Comparison of ENCODE assay signal across 15 cellular contexts in genomic region chr3:133997871-133998635, GRCh38. TPM values are rescaled to one million over a fixed set of nuclear protein-coding genes. Genes with fewer than 3 reads are reported as not detected.
DNase-seq lines count a peak whose midpoint lies in the region; ATAC-seq and TF ChIP-seq lines count a peak whose summit lies in the region.
"Had no signal": no experiment of that assay in that cellular context is flagged by ENCODE, and none has a peak within 500 bp of the region (broad histone marks: within the 10 kb centered on the region; RNA-seq: fewer than 3 reads in every experiment).

No MANE protein-coding gene starts in this region.

- no peak overlapping the region for H2AFZ ChIP-seq in trophoblast cell (ENCODE audit: insufficient read depth, low read length, poor library complexity)

- H3K9me3 ChIP-seq in heart right ventricle (no peaks in the 10 kb centered on the region), Panc1 (ENCODE audit: control insufficient read depth, insufficient read depth, low read depth, low read length) (no peaks in the 10 kb centered on the region), trophoblast cell (ENCODE audit: insufficient read depth, low read depth, low read length) (no peaks in the 10 kb centered on the region)
- H3K9me3 ChIP-seq: BLaER1 treated with 17β-estradiol and CSF1 and Interleukin-3, amounts not matched to agents 10 nM and 100 nM had no signal

- no peaks in the 10 kb centered on the region for H3K4me1 Mint-ChIP-seq in stimulated activated memory B cell treated with anti-CD40 and anti-IgM and Interleukin-4, amounts not matched to agents 10 μg/mL and 1 μg/mL and 100 μg/mL, for 72 hours
- H3K4me1 Mint-ChIP-seq: CD4-positive, CD25-positive, alpha-beta regulatory T cell had no signal

- H3K36me3 ChIP-seq in heart right ventricle: no peaks in the 10 kb centered on the region
- H3K36me3 ChIP-seq in Panc1 (ENCODE audit: control insufficient read depth, insufficient read depth, low read length): no peaks in the 10 kb centered on the region
- H3K36me3 ChIP-seq in trophoblast cell (ENCODE audit: control insufficient read depth in 1 of 2, insufficient read depth in 2 of 2, low read length in 2 of 2): peaks cover 30 to 44% of the 10 kb centered on the region in 2 experiments
- H3K36me3 ChIP-seq: BLaER1 treated with 17β-estradiol and CSF1 and Interleukin-3, amounts not matched to agents 10 nM and 100 nM had no signal

- no peak overlapping the region for H3K27ac ChIP-seq in heart right ventricle
- no peak overlapping the region for H3K27ac ChIP-seq in Panc1 (ENCODE audit: low read length)
- H3K27ac ChIP-seq in trophoblast cell (ENCODE audit: low read depth, low read length): no peak overlapping the region
- H3K27ac ChIP-seq: BLaER1 treated with 17β-estradiol and CSF1 and Interleukin-3, amounts not matched to agents 10 nM and 100 nM had no signal

- peaks cover 0 to 16% (median 0%) of the 10 kb centered on the region in 7 donors for H3K27me3 ChIP-seq in heart right ventricle
- H3K27me3 ChIP-seq in Panc1 (ENCODE audit: control insufficient read depth, insufficient read depth, low read length): no peaks in the 10 kb centered on the region; the same call in 1 of the 2 replicates
- no peaks in the 10 kb centered on the region for H3K27me3 ChIP-seq in trophoblast cell (ENCODE audit: insufficient read depth, low read length)
- H3K27me3 ChIP-seq: BLaER1 treated with 17β-estradiol and CSF1 and Interleukin-3, amounts not matched to agents 10 nM and 100 nM had no signal

- DNase-seq in cardiac septum (ENCODE audit: low spot score): peak; percentile 29
- no peak for DNase-seq in heart right ventricle
- no peak for DNase-seq in Panc1 (ENCODE audit: low read depth, low spot score)
- DNase-seq in islet precursor cell: peak; percentile 47
- no peak for DNase-seq in trophoblast cell
- no peak for DNase-seq in NCI-H82 treated with DMSO at 0.1 percent for 48 hours (lab: John Stamatoyannopoulos, UW; ENCODE audit: unreplicated experiment)
- DNase-seq: ACHN; CD4-positive, CD25-positive, alpha-beta regulatory T cell; DMS53; GF-D8; HCEC 1CT; HFFc6 had no signal

- CTCF ChIA-PET in Panc1 (lab: Charles Lee): no interaction called here

- POLR2A ChIA-PET in Panc1 (lab: Charles Lee): interaction anchor here (0.6 kb wide), 1 partner anchor 30 kb away, joined by 5 read pairs; no protein-coding TSS in a partner anchor

- H3K27me3 Mint-ChIP-seq in stimulated activated memory B cell treated with anti-CD40 and anti-IgM and Interleukin-4, amounts not matched to agents 10 μg/mL and 1 μg/mL and 100 μg/mL, for 72 hours: peaks cover 31% of the 10 kb centered on the region

- no peak overlapping the region for H2AK5ac ChIP-seq in trophoblast cell (ENCODE audit: low read length)

- no peak overlapping the region for H3K9ac ChIP-seq in trophoblast cell (ENCODE audit: low read length)
- H3K9ac ChIP-seq: BLaER1 treated with 17β-estradiol and CSF1 and Interleukin-3, amounts not matched to agents 10 nM and 100 nM had no signal

- intact Hi-C loops in cardiac septum (cut with DNase I): no loop called here
- intact Hi-C loops in heart right ventricle (cut with DNase I): no loop called here
- intact Hi-C loops in Panc1 (cut with micrococcal nuclease; ENCODE audit: unreplicated experiment): no loop called here

- H3K4ac ChIP-seq in trophoblast cell (ENCODE audit: low read depth, low read length): peak overlapping the region; percentile 11

- 81 to 83% methylated on average over 9 of the region's 9 CpGs for WGBS in heart right ventricle, 2 donors
- WGBS in trophoblast cell (ENCODE audit: extremely low coverage, insufficient coverage, insufficient read length): no CpG with 5 or more reads among the region's 9 CpGs

- TF ChIP-seq CTCF in heart right ventricle (IDR thresholded peaks at IDR 0.05) (no peak), Panc1 (IDR thresholded peaks at IDR 0.05) (no peak)

- no peak overlapping the region for H2BK5ac ChIP-seq in trophoblast cell (ENCODE audit: low read depth, low read length, poor library complexity)

- no peak overlapping the region for H3K23ac ChIP-seq in trophoblast cell (ENCODE audit: low read length)

- H3K4me3 ChIP-seq in heart right ventricle (no peak overlapping the region), Panc1 (ENCODE audit: low read depth in 2 of 2, low read length in 2 of 2) (no peak overlapping the region), trophoblast cell (ENCODE audit: low read depth, low read length) (no peak overlapping the region)
- H3K4me3 ChIP-seq: BLaER1 treated with 17β-estradiol and CSF1 and Interleukin-3, amounts not matched to agents 10 nM and 100 nM had no signal

- no peaks in the 10 kb centered on the region for H3K36me3 Mint-ChIP-seq in stimulated activated memory B cell treated with anti-CD40 and anti-IgM and Interleukin-4, amounts not matched to agents 10 μg/mL and 1 μg/mL and 100 μg/mL, for 72 hours
- H3K36me3 Mint-ChIP-seq: CD4-positive, CD25-positive, alpha-beta regulatory T cell had no signal

- BruUV-seq in Panc1 (replicated peaks; lab: Mats Ljungman, UMichigan): no TSS peak

- H3K4me2 ChIP-seq in trophoblast cell (ENCODE audit: low read length): no peak overlapping the region
- H3K4me2 ChIP-seq: BLaER1 treated with 17β-estradiol and CSF1 and Interleukin-3, amounts not matched to agents 10 nM and 100 nM had no signal

- no peaks in the 10 kb centered on the region for H3K9me3 Mint-ChIP-seq in stimulated activated memory B cell treated with anti-CD40 and anti-IgM and Interleukin-4, amounts not matched to agents 10 μg/mL and 1 μg/mL and 100 μg/mL, for 72 hours
- H3K9me3 Mint-ChIP-seq: HFFc6 had no signal

- no peak overlapping the region for H4K12ac ChIP-seq in trophoblast cell (ENCODE audit: low read depth, low read length)

- ATAC-seq in heart right ventricle (no peak), Panc1 (0 out of 2 replicates have a peak, but pooled peaks have one; percentile 42)
- no peak for ATAC-seq in stimulated activated memory B cell treated with anti-CD40 and anti-IgM and Interleukin-4, amounts not matched to agents 10 μg/mL and 1 μg/mL and 100 μg/mL, for 72 hours

- H3K79me2 ChIP-seq in trophoblast cell (ENCODE audit: control insufficient read depth, insufficient read depth, low read length, poor library complexity): peaks cover 5% of the 10 kb centered on the region

- no peak overlapping the region for H3K4me3 Mint-ChIP-seq in stimulated activated memory B cell treated with anti-CD40 and anti-IgM and Interleukin-4, amounts not matched to agents 10 μg/mL and 1 μg/mL and 100 μg/mL, for 72 hours
- H3K4me3 Mint-ChIP-seq: CD4-positive, CD25-positive, alpha-beta regulatory T cell; HFFc6 had no signal

- no peak overlapping the region for H2BK120ac ChIP-seq in trophoblast cell (ENCODE audit: insufficient read depth, low read length, poor library complexity)

- H4K91ac ChIP-seq in trophoblast cell (ENCODE audit: low read depth, low read length): peak overlapping the region; percentile 11

- H3K14ac ChIP-seq in trophoblast cell (ENCODE audit: low read length): no peak overlapping the region

- no peak overlapping the region for H2BK12ac ChIP-seq in trophoblast cell (ENCODE audit: low read length)

- no peak overlapping the region for H4K8ac ChIP-seq in trophoblast cell (ENCODE audit: low read depth, low read length)

- H3K79me1 ChIP-seq in trophoblast cell (ENCODE audit: low read length): peaks cover 21% of the 10 kb centered on the region

- H3K4me1 ChIP-seq in heart right ventricle: peaks cover 0 to 8% (median 0%) of the 10 kb centered on the region in 9 donors
- no peaks in the 10 kb centered on the region for H3K4me1 ChIP-seq in Panc1 (ENCODE audit: control insufficient read depth, insufficient read depth, low read length)
- H3K4me1 ChIP-seq in trophoblast cell (ENCODE audit: control insufficient read depth in 1 of 2, insufficient read depth in 2 of 2, low read length in 2 of 2): peaks cover 39 to 68% of the 10 kb centered on the region in 2 experiments

- H3K18ac ChIP-seq in trophoblast cell (ENCODE audit: low read length): no peak overlapping the region

- no peak overlapping the region for H3K27ac Mint-ChIP-seq in stimulated activated memory B cell treated with anti-CD40 and anti-IgM and Interleukin-4, amounts not matched to agents 10 μg/mL and 1 μg/mL and 100 μg/mL, for 72 hours
- H3K27ac Mint-ChIP-seq: CD4-positive, CD25-positive, alpha-beta regulatory T cell; HFFc6 had no signal

- in situ Hi-C loops in Panc1 (cut with HindIII; ENCODE audit: low pct_unique_long_range_greater_than_20kb, low sequenced_read_pairs): no loop called here

RNA-seq across cellular contexts. Expression of gene SLCO2A1, which starts 31.7 kb away (rescaled TPM):
- total RNA-seq in cardiac septum: 59.2 TPM
- total RNA-seq in heart right ventricle: 10 to 100 TPM in 4 of 10 donors, 1 to 10 TPM in 6; 3.6 to 30.4 (median 8.4) TPM
- 10 to 100 TPM; 13.4 to 14.2 TPM for polyA plus RNA-seq in heart right ventricle
- total RNA-seq in Panc1 (2021; ENCODE audit: unreplicated experiment): 0.62 TPM
- polyA plus RNA-seq in Panc1 (2012; ENCODE audit: insufficient read length): 3.8 TPM
- 416 and 421 TPM in 2 replicates for polyA plus RNA-seq in trophoblast cell (2013)
- total RNA-seq: A172; CD4-positive, CD25-positive, alpha-beta regulatory T cell had no signal
- polyA plus RNA-seq: CD4-positive, CD25-positive, alpha-beta regulatory T cell had no signal

Comparison
In these comparisons a context has a peak if more than half of its experiments do, and no peak if none do; other contexts are left out.
1. DNase-seq: peak in cardiac septum (single experiment) and islet precursor cell (single experiment); none in heart right ventricle (0 of 2), Panc1 (single experiment), trophoblast cell (0 of 2) and NCI-H82 treated with DMSO at 0.1 percent for 48 hours (single experiment).